In the genomic region with DNA sequence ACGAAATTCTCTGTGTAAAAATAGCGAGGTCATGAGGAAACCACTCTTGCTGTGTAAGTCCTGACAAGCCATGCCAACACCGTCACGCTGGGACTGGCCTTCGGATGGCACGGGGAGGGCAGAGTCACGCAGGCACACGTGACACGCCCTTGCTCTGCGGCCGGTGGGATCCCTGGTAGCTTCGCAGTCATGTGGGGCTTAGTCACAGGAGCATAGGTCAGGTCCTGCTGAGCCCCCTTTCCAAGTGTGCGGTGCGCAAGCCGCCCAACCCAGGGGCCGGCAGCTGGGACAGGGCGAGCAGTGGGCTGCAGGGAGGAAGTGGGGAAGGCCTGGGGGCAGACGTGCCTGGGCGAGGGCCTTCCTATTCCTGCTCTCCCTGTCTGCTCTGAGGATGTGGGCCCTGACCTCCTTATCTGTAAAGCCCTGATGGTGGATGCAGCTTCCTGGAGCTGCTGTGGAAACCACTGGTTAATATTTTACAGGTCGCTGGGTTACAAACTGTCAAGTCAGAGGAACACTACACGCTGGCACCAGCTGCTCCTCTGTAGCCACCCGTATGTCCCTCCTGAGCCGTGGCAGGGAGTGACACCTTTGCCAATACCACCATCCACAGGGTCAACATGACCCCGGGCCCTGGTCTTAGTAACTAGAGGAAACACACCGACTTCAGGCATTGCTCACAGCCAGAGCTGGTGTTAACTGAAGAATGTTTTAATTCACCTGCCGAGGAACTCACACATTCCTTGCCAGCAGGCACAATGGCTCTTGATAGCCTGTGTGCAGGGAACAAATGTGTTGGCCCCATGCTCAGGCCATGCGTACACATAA, we compare ENCODE assay signal across 1 cellular context.
TF ChIP-seq lines count a peak whose summit lies in the region.

No MANE protein-coding gene starts in this region.

TF ChIP-seq in HepG2, 621 proteins besides CTCF, POLR2A, EP300 and RAD21 (continued from another document and continues in another):
- TF ChIP-seq, protein P1, sequence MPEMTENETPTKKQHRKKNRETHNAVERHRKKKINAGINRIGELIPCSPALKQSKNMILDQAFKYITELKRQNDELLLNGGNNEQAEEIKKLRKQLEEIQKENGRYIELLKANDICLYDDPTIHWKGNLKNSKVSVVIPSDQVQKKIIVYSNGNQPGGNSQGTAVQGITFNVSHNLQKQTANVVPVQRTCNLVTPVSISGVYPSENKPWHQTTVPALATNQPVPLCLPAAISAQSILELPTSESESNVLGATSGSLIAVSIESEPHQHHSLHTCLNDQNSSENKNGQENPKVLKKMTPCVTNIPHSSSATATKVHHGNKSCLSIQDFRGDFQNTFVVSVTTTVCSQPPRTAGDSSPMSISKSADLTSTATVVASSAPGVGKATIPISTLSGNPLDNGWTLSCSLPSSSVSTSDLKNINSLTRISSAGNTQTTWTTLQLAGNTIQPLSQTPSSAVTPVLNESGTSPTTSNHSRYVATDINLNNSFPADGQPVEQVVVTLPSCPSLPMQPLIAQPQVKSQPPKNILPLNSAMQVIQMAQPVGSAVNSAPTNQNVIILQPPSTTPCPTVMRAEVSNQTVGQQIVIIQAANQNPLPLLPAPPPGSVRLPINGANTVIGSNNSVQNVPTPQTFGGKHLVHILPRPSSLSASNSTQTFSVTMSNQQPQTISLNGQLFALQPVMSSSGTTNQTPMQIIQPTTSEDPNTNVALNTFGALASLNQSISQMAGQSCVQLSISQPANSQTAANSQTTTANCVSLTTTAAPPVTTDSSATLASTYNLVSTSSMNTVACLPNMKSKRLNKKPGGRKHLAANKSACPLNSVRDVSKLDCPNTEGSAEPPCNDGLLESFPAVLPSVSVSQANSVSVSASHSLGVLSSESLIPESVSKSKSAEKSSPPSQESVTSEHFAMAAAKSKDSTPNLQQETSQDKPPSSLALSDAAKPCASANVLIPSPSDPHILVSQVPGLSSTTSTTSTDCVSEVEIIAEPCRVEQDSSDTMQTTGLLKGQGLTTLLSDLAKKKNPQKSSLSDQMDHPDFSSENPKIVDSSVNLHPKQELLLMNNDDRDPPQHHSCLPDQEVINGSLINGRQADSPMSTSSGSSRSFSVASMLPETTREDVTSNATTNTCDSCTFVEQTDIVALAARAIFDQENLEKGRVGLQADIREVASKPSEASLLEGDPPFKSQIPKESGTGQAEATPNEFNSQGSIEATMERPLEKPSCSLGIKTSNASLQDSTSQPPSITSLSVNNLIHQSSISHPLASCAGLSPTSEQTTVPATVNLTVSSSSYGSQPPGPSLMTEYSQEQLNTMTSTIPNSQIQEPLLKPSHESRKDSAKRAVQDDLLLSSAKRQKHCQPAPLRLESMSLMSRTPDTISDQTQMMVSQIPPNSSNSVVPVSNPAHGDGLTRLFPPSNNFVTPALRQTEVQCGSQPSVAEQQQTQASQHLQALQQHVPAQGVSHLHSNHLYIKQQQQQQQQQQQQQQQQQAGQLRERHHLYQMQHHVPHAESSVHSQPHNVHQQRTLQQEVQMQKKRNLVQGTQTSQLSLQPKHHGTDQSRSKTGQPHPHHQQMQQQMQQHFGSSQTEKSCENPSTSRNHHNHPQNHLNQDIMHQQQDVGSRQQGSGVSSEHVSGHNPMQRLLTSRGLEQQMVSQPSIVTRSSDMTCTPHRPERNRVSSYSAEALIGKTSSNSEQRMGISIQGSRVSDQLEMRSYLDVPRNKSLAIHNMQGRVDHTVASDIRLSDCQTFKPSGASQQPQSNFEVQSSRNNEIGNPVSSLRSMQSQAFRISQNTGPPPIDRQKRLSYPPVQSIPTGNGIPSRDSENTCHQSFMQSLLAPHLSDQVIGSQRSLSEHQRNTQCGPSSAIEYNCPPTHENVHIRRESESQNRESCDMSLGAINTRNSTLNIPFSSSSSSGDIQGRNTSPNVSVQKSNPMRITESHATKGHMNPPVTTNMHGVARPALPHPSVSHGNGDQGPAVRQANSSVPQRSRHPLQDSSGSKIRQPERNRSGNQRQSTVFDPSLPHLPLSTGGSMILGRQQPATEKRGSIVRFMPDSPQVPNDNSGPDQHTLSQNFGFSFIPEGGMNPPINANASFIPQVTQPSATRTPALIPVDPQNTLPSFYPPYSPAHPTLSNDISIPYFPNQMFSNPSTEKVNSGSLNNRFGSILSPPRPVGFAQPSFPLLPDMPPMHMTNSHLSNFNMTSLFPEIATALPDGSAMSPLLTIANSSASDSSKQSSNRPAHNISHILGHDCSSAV (CRISPR knock-in tag; IDR thresholded peaks at IDR 0.05; ENCODE audit: borderline replicate concordance), result no peak
- TF ChIP-seq ZNF850 (CRISPR knock-in tag; conservative IDR thresholded peaks at IDR 0.05) (no peak), ZNF883 (CRISPR knock-in tag; IDR thresholded peaks at IDR 0.05; ENCODE audit: not compliant biosample characterization) (peak; percentile 33), ZKSCAN1 (IDR thresholded peaks at IDR 0.05; ENCODE audit: low read length) (no peak), ZBTB3 (CRISPR knock-in tag; IDR thresholded peaks at IDR 0.05; ENCODE audit: borderline replicate concordance, low read depth) (no peak), PAWR (CRISPR knock-in tag; IDR thresholded peaks at IDR 0.05; ENCODE audit: borderline replicate concordance) (no peak), TGIF2 (CRISPR knock-in tag; IDR thresholded peaks at IDR 0.05) (peak; percentile 85; the same call in 1 of the 2 replicates), ZNF546 (CRISPR knock-in tag; conservative IDR thresholded peaks at IDR 0.05) (peak; percentile 86; the same call in 1 of the 2 replicates), ZNF607 (CRISPR knock-in tag; IDR thresholded peaks at IDR 0.05; ENCODE audit: borderline replicate concordance) (0 out of 2 replicates have a peak, but pooled peaks have one; percentile 19), RXRB (CRISPR knock-in tag; IDR thresholded peaks at IDR 0.05; ENCODE audit: borderline replicate concordance) (peak; percentile 32), NFIC (IDR thresholded peaks at IDR 0.05; ENCODE audit: low read length) (no peak), SPEN (CRISPR knock-in tag; IDR thresholded peaks at IDR 0.05; ENCODE audit: low read depth) (peak; percentile 44), KDM1A (CRISPR knock-in tag; IDR thresholded peaks at IDR 0.05) (no peak), SOX6 (IDR thresholded peaks at IDR 0.05) (no peak), SOX6 (CRISPR knock-in tag; IDR thresholded peaks at IDR 0.05) (peak; percentile 91), EHMT2 (IDR thresholded peaks at IDR 0.05; ENCODE audit: borderline replicate concordance, low read depth, low read length) (no peak), ZFAT (CRISPR knock-in tag; conservative IDR thresholded peaks at IDR 0.05) (no peak), CAMTA2 (CRISPR knock-in tag; IDR thresholded peaks at IDR 0.05; ENCODE audit: borderline replicate concordance) (no peak), KMT2A (CRISPR knock-in tag; IDR thresholded peaks at IDR 0.05) (0 out of 2 replicates have a peak, but pooled peaks have one; percentile 15), FOXO1 (CRISPR knock-in tag; IDR thresholded peaks at IDR 0.05) (0 out of 2 replicates have a peak, but pooled peaks have one; percentile 36), ZFP1 (CRISPR knock-in tag; IDR thresholded peaks at IDR 0.05) (no peak), GTF3A (CRISPR knock-in tag; conservative IDR thresholded peaks at IDR 0.05) (0 out of 2 replicates have a peak, but pooled peaks have one; percentile 11), ZBTB21 (CRISPR knock-in tag; IDR thresholded peaks at IDR 0.05) (no peak), ZNF337 (CRISPR knock-in tag; IDR thresholded peaks at IDR 0.05; ENCODE audit: borderline replicate concordance, low read depth) (peak; percentile 34; the same call in 1 of the 2 replicates), KLF6 (CRISPR knock-in tag; IDR thresholded peaks at IDR 0.05) (peak; percentile 79; the same call in 1 of the 2 replicates), ZSCAN30 (CRISPR knock-in tag; IDR thresholded peaks at IDR 0.05) (no peak), TAF1 (CRISPR knock-in tag; IDR thresholded peaks at IDR 0.05) (peak; percentile 75), HHEX (CRISPR knock-in tag; IDR thresholded peaks at IDR 0.05) (no peak), ZNF253 (CRISPR knock-in tag; IDR thresholded peaks at IDR 0.05; ENCODE audit: borderline replicate concordance) (no peak)
- TF ChIP-seq, protein P2, sequence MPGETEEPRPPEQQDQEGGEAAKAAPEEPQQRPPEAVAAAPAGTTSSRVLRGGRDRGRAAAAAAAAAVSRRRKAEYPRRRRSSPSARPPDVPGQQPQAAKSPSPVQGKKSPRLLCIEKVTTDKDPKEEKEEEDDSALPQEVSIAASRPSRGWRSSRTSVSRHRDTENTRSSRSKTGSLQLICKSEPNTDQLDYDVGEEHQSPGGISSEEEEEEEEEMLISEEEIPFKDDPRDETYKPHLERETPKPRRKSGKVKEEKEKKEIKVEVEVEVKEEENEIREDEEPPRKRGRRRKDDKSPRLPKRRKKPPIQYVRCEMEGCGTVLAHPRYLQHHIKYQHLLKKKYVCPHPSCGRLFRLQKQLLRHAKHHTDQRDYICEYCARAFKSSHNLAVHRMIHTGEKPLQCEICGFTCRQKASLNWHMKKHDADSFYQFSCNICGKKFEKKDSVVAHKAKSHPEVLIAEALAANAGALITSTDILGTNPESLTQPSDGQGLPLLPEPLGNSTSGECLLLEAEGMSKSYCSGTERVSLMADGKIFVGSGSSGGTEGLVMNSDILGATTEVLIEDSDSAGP (CRISPR knock-in tag; IDR thresholded peaks at IDR 0.05; ENCODE audit: borderline replicate concordance), result peak; percentile 75; the same call in 1 of the 2 replicates
- TF ChIP-seq, protein P3, sequence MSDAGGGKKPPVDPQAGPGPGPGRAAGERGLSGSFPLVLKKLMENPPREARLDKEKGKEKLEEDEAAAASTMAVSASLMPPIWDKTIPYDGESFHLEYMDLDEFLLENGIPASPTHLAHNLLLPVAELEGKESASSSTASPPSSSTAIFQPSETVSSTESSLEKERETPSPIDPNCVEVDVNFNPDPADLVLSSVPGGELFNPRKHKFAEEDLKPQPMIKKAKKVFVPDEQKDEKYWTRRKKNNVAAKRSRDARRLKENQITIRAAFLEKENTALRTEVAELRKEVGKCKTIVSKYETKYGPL (CRISPR knock-in tag; IDR thresholded peaks at IDR 0.05), result no peak
- TF ChIP-seq, protein P4, sequence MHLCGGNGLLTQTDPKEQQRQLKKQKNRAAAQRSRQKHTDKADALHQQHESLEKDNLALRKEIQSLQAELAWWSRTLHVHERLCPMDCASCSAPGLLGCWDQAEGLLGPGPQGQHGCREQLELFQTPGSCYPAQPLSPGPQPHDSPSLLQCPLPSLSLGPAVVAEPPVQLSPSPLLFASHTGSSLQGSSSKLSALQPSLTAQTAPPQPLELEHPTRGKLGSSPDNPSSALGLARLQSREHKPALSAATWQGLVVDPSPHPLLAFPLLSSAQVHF (CRISPR knock-in tag; IDR thresholded peaks at IDR 0.05), result no peak
- TF ChIP-seq, protein P5, sequence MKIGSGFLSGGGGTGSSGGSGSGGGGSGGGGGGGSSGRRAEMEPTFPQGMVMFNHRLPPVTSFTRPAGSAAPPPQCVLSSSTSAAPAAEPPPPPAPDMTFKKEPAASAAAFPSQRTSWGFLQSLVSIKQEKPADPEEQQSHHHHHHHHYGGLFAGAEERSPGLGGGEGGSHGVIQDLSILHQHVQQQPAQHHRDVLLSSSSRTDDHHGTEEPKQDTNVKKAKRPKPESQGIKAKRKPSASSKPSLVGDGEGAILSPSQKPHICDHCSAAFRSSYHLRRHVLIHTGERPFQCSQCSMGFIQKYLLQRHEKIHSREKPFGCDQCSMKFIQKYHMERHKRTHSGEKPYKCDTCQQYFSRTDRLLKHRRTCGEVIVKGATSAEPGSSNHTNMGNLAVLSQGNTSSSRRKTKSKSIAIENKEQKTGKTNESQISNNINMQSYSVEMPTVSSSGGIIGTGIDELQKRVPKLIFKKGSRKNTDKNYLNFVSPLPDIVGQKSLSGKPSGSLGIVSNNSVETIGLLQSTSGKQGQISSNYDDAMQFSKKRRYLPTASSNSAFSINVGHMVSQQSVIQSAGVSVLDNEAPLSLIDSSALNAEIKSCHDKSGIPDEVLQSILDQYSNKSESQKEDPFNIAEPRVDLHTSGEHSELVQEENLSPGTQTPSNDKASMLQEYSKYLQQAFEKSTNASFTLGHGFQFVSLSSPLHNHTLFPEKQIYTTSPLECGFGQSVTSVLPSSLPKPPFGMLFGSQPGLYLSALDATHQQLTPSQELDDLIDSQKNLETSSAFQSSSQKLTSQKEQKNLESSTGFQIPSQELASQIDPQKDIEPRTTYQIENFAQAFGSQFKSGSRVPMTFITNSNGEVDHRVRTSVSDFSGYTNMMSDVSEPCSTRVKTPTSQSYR (CRISPR knock-in tag; IDR thresholded peaks at IDR 0.05; ENCODE audit: borderline replicate concordance), result no peak
- TF ChIP-seq, protein P6, sequence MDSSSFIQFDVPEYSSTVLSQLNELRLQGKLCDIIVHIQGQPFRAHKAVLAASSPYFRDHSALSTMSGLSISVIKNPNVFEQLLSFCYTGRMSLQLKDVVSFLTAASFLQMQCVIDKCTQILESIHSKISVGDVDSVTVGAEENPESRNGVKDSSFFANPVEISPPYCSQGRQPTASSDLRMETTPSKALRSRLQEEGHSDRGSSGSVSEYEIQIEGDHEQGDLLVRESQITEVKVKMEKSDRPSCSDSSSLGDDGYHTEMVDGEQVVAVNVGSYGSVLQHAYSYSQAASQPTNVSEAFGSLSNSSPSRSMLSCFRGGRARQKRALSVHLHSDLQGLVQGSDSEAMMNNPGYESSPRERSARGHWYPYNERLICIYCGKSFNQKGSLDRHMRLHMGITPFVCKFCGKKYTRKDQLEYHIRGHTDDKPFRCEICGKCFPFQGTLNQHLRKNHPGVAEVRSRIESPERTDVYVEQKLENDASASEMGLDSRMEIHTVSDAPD (CRISPR knock-in tag; IDR thresholded peaks at IDR 0.05), result no peak
- TF ChIP-seq, protein P7, sequence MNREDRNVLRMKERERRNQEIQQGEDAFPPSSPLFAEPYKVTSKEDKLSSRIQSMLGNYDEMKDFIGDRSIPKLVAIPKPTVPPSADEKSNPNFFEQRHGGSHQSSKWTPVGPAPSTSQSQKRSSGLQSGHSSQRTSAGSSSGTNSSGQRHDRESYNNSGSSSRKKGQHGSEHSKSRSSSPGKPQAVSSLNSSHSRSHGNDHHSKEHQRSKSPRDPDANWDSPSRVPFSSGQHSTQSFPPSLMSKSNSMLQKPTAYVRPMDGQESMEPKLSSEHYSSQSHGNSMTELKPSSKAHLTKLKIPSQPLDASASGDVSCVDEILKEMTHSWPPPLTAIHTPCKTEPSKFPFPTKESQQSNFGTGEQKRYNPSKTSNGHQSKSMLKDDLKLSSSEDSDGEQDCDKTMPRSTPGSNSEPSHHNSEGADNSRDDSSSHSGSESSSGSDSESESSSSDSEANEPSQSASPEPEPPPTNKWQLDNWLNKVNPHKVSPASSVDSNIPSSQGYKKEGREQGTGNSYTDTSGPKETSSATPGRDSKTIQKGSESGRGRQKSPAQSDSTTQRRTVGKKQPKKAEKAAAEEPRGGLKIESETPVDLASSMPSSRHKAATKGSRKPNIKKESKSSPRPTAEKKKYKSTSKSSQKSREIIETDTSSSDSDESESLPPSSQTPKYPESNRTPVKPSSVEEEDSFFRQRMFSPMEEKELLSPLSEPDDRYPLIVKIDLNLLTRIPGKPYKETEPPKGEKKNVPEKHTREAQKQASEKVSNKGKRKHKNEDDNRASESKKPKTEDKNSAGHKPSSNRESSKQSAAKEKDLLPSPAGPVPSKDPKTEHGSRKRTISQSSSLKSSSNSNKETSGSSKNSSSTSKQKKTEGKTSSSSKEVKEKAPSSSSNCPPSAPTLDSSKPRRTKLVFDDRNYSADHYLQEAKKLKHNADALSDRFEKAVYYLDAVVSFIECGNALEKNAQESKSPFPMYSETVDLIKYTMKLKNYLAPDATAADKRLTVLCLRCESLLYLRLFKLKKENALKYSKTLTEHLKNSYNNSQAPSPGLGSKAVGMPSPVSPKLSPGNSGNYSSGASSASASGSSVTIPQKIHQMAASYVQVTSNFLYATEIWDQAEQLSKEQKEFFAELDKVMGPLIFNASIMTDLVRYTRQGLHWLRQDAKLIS (CRISPR knock-in tag; IDR thresholded peaks at IDR 0.05), result no peak
